26 cellular contexts compared by ENCODE assay signal in the genomic region with DNA sequence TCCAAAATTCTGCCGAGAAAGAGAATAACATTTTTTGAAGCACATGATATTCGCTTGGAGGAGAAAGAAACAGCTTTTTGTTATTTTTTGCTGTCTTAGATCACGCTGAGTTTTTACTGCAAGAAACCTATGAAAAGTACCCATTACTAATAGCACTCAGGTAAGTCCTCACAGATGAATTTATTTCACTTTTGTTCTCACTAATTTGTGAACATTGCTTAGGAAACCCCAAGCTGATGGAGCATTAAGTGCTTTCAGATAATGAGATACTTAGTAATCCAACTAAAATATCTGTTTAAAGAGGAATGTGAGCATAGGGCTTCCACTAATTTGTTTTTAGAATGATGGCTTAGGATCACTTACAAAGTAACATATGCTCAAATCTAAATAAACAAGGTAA.
"Had no signal": no experiment of that assay in that cellular context is flagged by ENCODE, and none has a peak within 500 bp of the region (broad histone marks: within the 10 kb centered on the region; RNA-seq: fewer than 3 reads in every experiment).

No MANE protein-coding gene starts in this region.

- H3K4me2 ChIP-seq: neural progenitor cell had no signal

- H3K36me3 ChIP-seq: esophagus muscularis mucosa, gastroesophageal sphincter, heart right ventricle, left lung, neural progenitor cell, prostate gland, sigmoid colon, stomach, thyroid gland had no signal

- ATAC-seq: foreskin keratinocyte; gastroesophageal sphincter; heart right ventricle; left cardiac atrium; naive thymus-derived CD4-positive, alpha-beta T cell; right cardiac atrium; stimulated activated effector memory CD8-positive, alpha-beta T cell treated with anti-CD3 and anti-CD28 coated beads, Interleukin-12 subunit alpha, Interleukin-12 subunit beta, amount 100 ng/mL, for 72 hours had no signal

- H3K27ac ChIP-seq: esophagus muscularis mucosa, foreskin keratinocyte, gastroesophageal sphincter, heart right ventricle, left lung, neural progenitor cell, prostate gland, sigmoid colon, stomach had no signal

- H3K9me3 ChIP-seq: esophagus muscularis mucosa, gastroesophageal sphincter, heart right ventricle, left lung, prostate gland, sigmoid colon, stomach, thyroid gland had no signal

- H3K27me3 ChIP-seq: esophagus muscularis mucosa, foreskin keratinocyte, heart right ventricle, left lung, neural progenitor cell, sigmoid colon, stomach, thyroid gland had no signal

- H3K4me3 ChIP-seq: coronary artery, esophagus muscularis mucosa, gastroesophageal sphincter, heart right ventricle, left lung, neural progenitor cell, prostate gland, sigmoid colon, stomach, thyroid gland had no signal

- DNase-seq: dermis blood vessel endothelial cell; effector memory CD4-positive, alpha-beta T cell; foreskin keratinocyte; glutamatergic neuron; heart right ventricle; hippocampal formation; left cardiac atrium; left lung; mesenchymal stem cell; naive thymus-derived CD4-positive, alpha-beta T cell; right cardiac atrium; sigmoid colon; stimulated activated CD4-positive, alpha-beta T cell treated with anti-CD3 and anti-CD28 coated beads, Interleukin-2, amount 100 ng/mL, for 24 hours; stimulated activated CD4-positive, alpha-beta T cell treated with anti-CD3 and anti-CD28 coated beads, Interleukin-4, amount 100 ng/mL, for 24 hours; stimulated activated naive CD4-positive, alpha-beta T cell treated with Interleukin-2 at 50 U/mL for 16 hours; stomach; thyroid gland; trophoblast cell had no signal

- H3K9ac ChIP-seq: neural progenitor cell had no signal

- H2AFZ ChIP-seq: neural progenitor cell had no signal

- FAIRE-seq: endothelial cell of umbilical vein, islet of Langerhans had no signal

- H3K4me1 ChIP-seq: neural progenitor cell, sigmoid colon had no signal
